ENCODE assay signal across 8 cellular contexts in the genomic region with DNA sequence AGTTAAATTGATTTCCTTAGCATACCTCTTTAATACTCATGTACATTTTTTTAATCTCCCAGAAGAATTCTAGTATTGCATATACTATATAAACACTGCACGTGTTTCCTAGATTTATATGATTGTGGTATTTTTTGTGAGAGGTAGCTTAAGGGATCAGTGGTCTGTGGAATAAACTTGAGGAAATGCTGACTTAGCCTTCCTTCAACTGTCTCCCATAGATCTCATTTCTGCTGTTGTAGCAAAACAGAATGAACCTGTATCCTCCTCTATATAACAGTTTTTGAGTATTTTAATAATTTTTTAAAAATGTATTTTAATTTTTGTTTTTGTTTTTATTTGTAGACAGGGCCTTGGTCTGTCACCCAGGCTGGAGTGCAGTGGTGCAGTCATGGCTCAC.
"Had no signal": no experiment of that assay in that cellular context is flagged by ENCODE, and none has a peak within 500 bp of the region (broad histone marks: within the 10 kb centered on the region; RNA-seq: fewer than 3 reads in every experiment).

No MANE protein-coding gene starts in this region.

- FAIRE-seq: H1, H54, HTR-8/SVneo had no signal

- DNase-seq: H9, HCEC 1CT, KBM-7 had no signal

- ATAC-seq: GM23338 had no signal

- H3K4me3 ChIP-seq: GM23338 had no signal

- H3K27ac ChIP-seq: KMS-11 had no signal

- H3K4me2 ChIP-seq: GM23338, KMS-11 had no signal

- H2AFZ ChIP-seq: GM23338 had no signal

- H3K9ac ChIP-seq: KMS-11 had no signal
